Comparison of ENCODE assay signal across 11 cellular contexts in the genomic region with DNA sequence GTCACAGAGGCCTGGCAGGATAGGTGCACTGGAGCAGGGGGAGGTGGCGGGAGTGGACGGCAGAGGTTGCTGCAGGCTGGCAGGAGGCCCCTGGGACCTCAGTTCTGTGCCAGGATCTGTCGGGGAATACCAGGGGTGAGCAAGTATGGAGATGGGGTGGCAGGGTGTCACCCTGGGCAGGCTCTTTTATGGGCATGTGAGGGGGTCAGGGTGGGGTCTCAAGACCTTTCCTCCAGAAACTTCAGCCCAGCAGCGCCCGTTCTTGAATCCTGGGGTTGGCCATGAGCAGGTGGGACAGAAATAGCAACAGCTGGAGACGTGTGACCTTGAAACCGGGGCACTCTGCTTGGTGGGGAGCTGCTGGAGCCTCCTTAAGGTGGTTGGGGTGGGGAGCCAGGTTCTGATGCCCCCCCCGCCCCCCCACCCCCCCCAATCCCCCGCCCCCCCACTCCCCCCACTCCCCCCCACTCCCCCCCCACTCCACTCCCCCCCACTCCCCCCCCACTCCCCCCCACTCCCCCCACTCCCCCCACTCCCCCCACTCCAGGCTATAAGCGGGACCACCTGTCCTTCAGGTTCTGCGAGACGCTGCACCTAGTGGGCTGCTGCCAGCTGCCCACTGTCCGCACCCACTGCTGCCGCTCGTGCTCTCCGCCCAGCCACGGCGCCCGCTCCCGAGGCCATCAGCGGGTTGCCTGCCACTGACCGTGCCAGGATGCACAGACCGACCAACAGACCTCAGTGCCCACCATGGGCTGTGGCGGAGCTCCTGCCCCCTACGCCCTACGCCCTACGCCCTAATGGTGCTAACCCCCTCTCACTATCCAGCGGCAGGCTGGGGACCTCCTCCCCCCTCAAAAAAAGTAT.
DNase-seq lines count a peak whose midpoint lies in the region; ATAC-seq and TF ChIP-seq lines count a peak whose summit lies in the region.
"Had no signal": no experiment of that assay in that cellular context is flagged by ENCODE, and none has a peak within 500 bp of the region (broad histone marks: within the 10 kb centered on the region; RNA-seq: fewer than 3 reads in every experiment).

No MANE protein-coding gene starts in this region.

- H3K79me2 ChIP-seq in osteoblast (ENCODE audit: insufficient read depth, low read length): no peaks in the 10 kb centered on the region

- H2AFZ ChIP-seq in osteoblast (ENCODE audit: low read length): no peak overlapping the region

- H3K4me3 ChIP-seq in gastroesophageal sphincter: no peak overlapping the region
- H3K4me3 ChIP-seq in osteoblast (ENCODE audit: insufficient read depth, low read length): no peak overlapping the region
- no peak overlapping the region for H3K4me3 ChIP-seq in urinary bladder (ENCODE audit: low read depth, low read length)
- H3K4me3 ChIP-seq in A673 (ENCODE audit: low read depth, low read length, poor library complexity, severe bottlenecking): no peak overlapping the region

- CTCF ChIA-PET in A673 (lab: Charles Lee): no interaction called here

- peaks cover 3% of the 10 kb centered on the region for H4K20me1 ChIP-seq in osteoblast (ENCODE audit: insufficient read depth, low read length)

- TF ChIP-seq CTCF in gastroesophageal sphincter (IDR thresholded peaks at IDR 0.05): no peak
- TF ChIP-seq CTCF in osteoblast (IDR thresholded peaks at IDR 0.05; ENCODE audit: extremely low read depth, low read depth, low read length): no peak
- TF ChIP-seq CTCF in A673 (conservative IDR thresholded peaks at IDR 0.05; ENCODE audit: low read depth, low read length): no peak

- no peak overlapping the region for H3K4me2 ChIP-seq in osteoblast (ENCODE audit: insufficient read depth, low read length)

- H3K36me3 ChIP-seq in gastroesophageal sphincter (peaks cover 0 to 8% of the 10 kb centered on the region in 2 donors), osteoblast (ENCODE audit: insufficient read depth, low read length) (no peaks in the 10 kb centered on the region), urinary bladder (ENCODE audit: insufficient read depth) (no peaks in the 10 kb centered on the region), A673 (ENCODE audit: insufficient read depth, low read length, poor library complexity, severe bottlenecking) (no peaks in the 10 kb centered on the region)

- H3K27me3 ChIP-seq in gastroesophageal sphincter (no peaks in the 10 kb centered on the region), osteoblast (ENCODE audit: insufficient read depth, low read length) (peaks cover 1% of the 10 kb centered on the region), A673 (replicated peaks; ENCODE audit: insufficient read depth, low read depth, low read length, poor library complexity) (no peaks in the 10 kb centered on the region)

- no peak for ATAC-seq in gastroesophageal sphincter

- DNase-seq in NCI-H2171 treated with DMSO at 0.1 percent for 48 hours (lab: John Stamatoyannopoulos, UW): peak; percentile 17
- DNase-seq in NCI-H2171 (lab: John Stamatoyannopoulos, UW): no peak
- DNase-seq in osteoblast (ENCODE audit: insufficient read length, low spot score, missing footprints): no peak
- DNase-seq in activated CD4-positive, alpha-beta T cell treated with anti-CD3 and anti-CD28 coated beads for 1 hour: no peak
- no peak for DNase-seq in A673 (ENCODE audit: low spot score)
- no peak for DNase-seq in NCI-H82 treated with DMSO at 0.1 percent for 48 hours (lab: John Stamatoyannopoulos, UW; ENCODE audit: unreplicated experiment)
- DNase-seq: activated CD4-positive, CD25-positive, alpha-beta regulatory T cell treated with anti-CD3 and anti-CD28 coated beads, Interleukin-2, amount 50 U/mL, for 72 hours; activated naive CD8-positive, alpha-beta T cell treated with anti-CD3 and anti-CD28 coated beads, Interleukin-2, amount 10 ng/mL, durations not matched to agents 7 days and 5 days; NCI-H1092 had no signal

- H3K27ac ChIP-seq in gastroesophageal sphincter (peak overlapping the region; percentile 62 to 88 (median 81)), osteoblast (ENCODE audit: low read depth, low read length) (peak overlapping the region; percentile 48), urinary bladder (ENCODE audit: low read depth) (peak overlapping the region; percentile 67), A673 (ENCODE audit: low read depth, low read length, poor library complexity, severe bottlenecking) (no peak overlapping the region)

- no peaks in the 10 kb centered on the region for H3K9me3 ChIP-seq in gastroesophageal sphincter
- no peaks in the 10 kb centered on the region for H3K9me3 ChIP-seq in osteoblast (ENCODE audit: low read depth, low read length)
- H3K9me3 ChIP-seq in A673 (ENCODE audit: low read depth, low read length, poor library complexity, severe bottlenecking): no peaks in the 10 kb centered on the region

- H3K4me1 ChIP-seq in gastroesophageal sphincter: peaks cover 8 to 89% (median 55%) of the 10 kb centered on the region in 3 donors
- peaks cover 27% of the 10 kb centered on the region for H3K4me1 ChIP-seq in osteoblast (ENCODE audit: insufficient read depth, low read length)
- H3K4me1 ChIP-seq in urinary bladder (ENCODE audit: insufficient read depth): peaks cover 4% of the 10 kb centered on the region
- peaks cover 16% of the 10 kb centered on the region for H3K4me1 ChIP-seq in A673 (ENCODE audit: insufficient read depth, low read length, poor library complexity, severe bottlenecking)

- intact Hi-C loops in A673 (cut with micrococcal nuclease; ENCODE audit: unreplicated experiment): no loop called here

- POLR2A ChIA-PET in A673 (lab: Charles Lee; ENCODE audit: low non-redundant PET): no interaction called here

- 87% methylated on average over 5 of the region's 28 CpGs; no CpG with 5 or more reads in 1 of the 2 donors for WGBS in gastroesophageal sphincter (ENCODE audit: low coverage in 1 of 2), 2 donors
- WGBS in urinary bladder: 69% methylated on average over 26 of the region's 28 CpGs

- BruUV-seq in A673 (replicated peaks; lab: Mats Ljungman, UMichigan): no TSS peak

- TF ChIP-seq EP300 in gastroesophageal sphincter (IDR thresholded peaks at IDR 0.05): no peak

- no peak for TF ChIP-seq POLR2A in gastroesophageal sphincter (IDR thresholded peaks at IDR 0.05)
